ENCODE assay signal across 23 cellular contexts in genomic region chr11:91960770-91961169, GRCh38.
DNase-seq lines count a peak whose midpoint lies in the region; ATAC-seq, FAIRE-seq and TF ChIP-seq lines count a peak whose summit lies in the region.
"Had no signal": no experiment of that assay in that cellular context is flagged by ENCODE, and none has a peak within 500 bp of the region (broad histone marks: within the 10 kb centered on the region; RNA-seq: fewer than 3 reads in every experiment).

No MANE protein-coding gene starts in this region.

- H3K4me1 ChIP-seq in HEK293 (ENCODE audit: control insufficient read depth, insufficient read depth, low read length), result no peaks in the 10 kb centered on the region
- H3K4me1 ChIP-seq in K562 (replicated peaks in 1 of 2; ENCODE audit: control insufficient read depth in 2 of 2, insufficient read depth in 2 of 2, low read length in 2 of 2), result no peaks in the 10 kb centered on the region
- H3K4me1 ChIP-seq: BE2C, BLaER1, Caco-2 had no signal

- no peak for TF ChIP-seq POLR2A in K562 (conservative IDR thresholded peaks at IDR 0.05)

- intact Hi-C loops in K562 (cut with micrococcal nuclease), result no loop called here

- TF ChIP-seq EP300 in K562 (IDR thresholded peaks at IDR 0.05; ENCODE audit: low read length), result no peak

- 8% methylated on average over 3 of the region's 3 CpGs for WGBS in K562 (ENCODE audit: insufficient coverage, low coverage, missing lambda C conversion rate)

- DNase-seq in KBM-7 (peak; percentile 0), K562 (ENCODE audit: extremely low read depth in 1 of 4, low spot score in 3 of 4) (no peak), NCI-H2107 treated with DMSO at 0.1 percent for 48 hours (lab: John Stamatoyannopoulos, UW; ENCODE audit: unreplicated experiment) (no peak), COR-L47 (lab: John Stamatoyannopoulos, UW) (no peak)
- DNase-seq: 8988T; ACHN; BE2C; C1 segment of cervical spinal cord; Caco-2; Calu3; CD4-positive, alpha-beta memory T cell; CD4-positive, CD25-positive, alpha-beta regulatory T cell; CD8-positive, alpha-beta memory T cell; DMS79 treated with DMSO at 0.1 percent for 48 hours; GF-D8 had no signal

- no peaks in the 10 kb centered on the region for H4K20me1 ChIP-seq in K562 (replicated peaks; ENCODE audit: control insufficient read depth, insufficient read depth, low read length)
- H4K20me1 ChIP-seq: BLaER1 had no signal

- no peak overlapping the region for H3K27ac ChIP-seq in HEK293 (ENCODE audit: extremely low read depth, low read depth, low read length)
- H3K27ac ChIP-seq in K562 (ENCODE audit: extremely low read depth, low read depth, low read length), result no peak overlapping the region
- H3K27ac ChIP-seq: BLaER1 had no signal

- POLR2A ChIA-PET in HEK293 (lab: Yijun Ruan, JAX) (no interaction called here), K562 (lab: Yijun Ruan, JAX) (no interaction called here)

- no peak overlapping the region for H2AFZ ChIP-seq in K562 (ENCODE audit: low read depth, low read length)

- ATAC-seq in K562, result no peak
- no peak for ATAC-seq in HG03469 (IDR thresholded peaks at IDR 0.05; ENCODE audit: unreplicated experiment)

- no peak overlapping the region for H3K4me3 ChIP-seq in HEK293 (ENCODE audit: low read depth, low read length)
- H3K4me3 ChIP-seq in K562, result no peak overlapping the region
- H3K4me3 ChIP-seq: BLaER1 had no signal

- H3K9ac ChIP-seq in K562 (ENCODE audit: insufficient read depth in 1 of 2, low read depth in 2 of 2, low read length in 2 of 2), result no peak overlapping the region
- H3K9ac ChIP-seq: BLaER1 had no signal

- H3K9me1 ChIP-seq in K562 (ENCODE audit: control insufficient read depth, insufficient read depth, low read length), result no peaks in the 10 kb centered on the region

- H3K79me2 ChIP-seq in K562 (ENCODE audit: control insufficient read depth, insufficient read depth, low read length), result no peaks in the 10 kb centered on the region

- no peak overlapping the region for H3K4me2 ChIP-seq in K562 (ENCODE audit: insufficient read depth, low read length)
- H3K4me2 ChIP-seq: BLaER1 had no signal

- in situ Hi-C loops in KBM-7 (cut with MboI; ENCODE audit: low pct_unique_long_range_greater_than_20kb, low sequenced_read_pairs) (no loop called here), K562 (cut with MboI) (no loop called here)

- CTCF ChIA-PET in HEK293 (lab: Yijun Ruan, JAX), result no interaction called here
- CTCF ChIA-PET in K562 (lab: Yijun Ruan, JAX; ENCODE audit: low intra/inter-chr PET ratio), result no interaction called here

- H3K36me3 ChIP-seq in HEK293 (ENCODE audit: control insufficient read depth in 2 of 2, insufficient read depth in 1 of 2, low read length in 2 of 2), result no peaks in the 10 kb centered on the region
- H3K36me3 ChIP-seq in K562 (ENCODE audit: control insufficient read depth, insufficient read depth, low read length), result no peaks in the 10 kb centered on the region
- H3K36me3 ChIP-seq: BE2C, BLaER1 had no signal

- BruUV-seq in K562 (replicated peaks; lab: Mats Ljungman, UMichigan), result no TSS peak

- FAIRE-seq in K562 (lab: Jason Lieb, UNC), result no peak
- FAIRE-seq: A204.1, D721Med, G401.6, GM12891, GM19239 had no signal

- TF ChIP-seq CTCF in HEK293 (tag by site-specific recombination; IDR thresholded peaks at IDR 0.05) (no peak), K562 (IDR thresholded peaks at IDR 0.05 in 2 of 3, conservative IDR thresholded peaks at IDR 0.05 in 1 of 3; ENCODE audit: insufficient read depth in 2 of 3, low read depth in 1 of 3, low read length in 3 of 3) (no peak)

- no peaks in the 10 kb centered on the region for H3K27me3 ChIP-seq in K562 (ENCODE audit: control insufficient read depth in 2 of 2, insufficient read depth in 2 of 2, low read length in 2 of 2)
- H3K27me3 ChIP-seq: BE2C, BLaER1 had no signal

- TF ChIP-seq RAD21 in K562 (CRISPR knock-in tag; conservative IDR thresholded peaks at IDR 0.05 in 1 of 2, IDR thresholded peaks at IDR 0.05 in 1 of 2), result no peak

- H3K9me3 ChIP-seq in HEK293 (ENCODE audit: control insufficient read depth, insufficient read depth, low read depth, low read length) (no peaks in the 10 kb centered on the region), K562 (replicated peaks; ENCODE audit: control insufficient read depth, insufficient read depth, low read depth, low read length) (peaks cover 2% of the 10 kb centered on the region)
- H3K9me3 ChIP-seq: BE2C had no signal

TF ChIP-seq in HEK293, 187 proteins besides CTCF, POLR2A, EP300 and RAD21:
- no peak for TF ChIP-seq GLI2 (tag by site-specific recombination; IDR thresholded peaks at IDR 0.05; ENCODE audit: borderline replicate concordance, low read depth)
- TF ChIP-seq SETDB1 (IDR thresholded peaks at IDR 0.05; ENCODE audit: insufficient read length, low read length), result peak; percentile 62
TF ChIP-seq in HEK293: peak in this region for 1.

TF ChIP-seq in K562, 482 proteins besides CTCF, POLR2A, EP300 and RAD21 (continues in another document):
- TF ChIP-seq CBX5 (IDR thresholded peaks at IDR 0.05; ENCODE audit: borderline replicate concordance, low read depth), result peak; percentile 53; the same call in 1 of the 2 replicates
- peak in 1 of 2 experiments; percentile 66; a peak in 2 of 4 replicates for TF ChIP-seq TRIM24 (IDR thresholded peaks at IDR 0.05)
- no peak for TF ChIP-seq ZNF785 (CRISPR knock-in tag; IDR thresholded peaks at IDR 0.05)
- TF ChIP-seq ILK (tag; IDR thresholded peaks at IDR 0.05; ENCODE audit: borderline replicate concordance, low read depth), result no peak
- no peak for TF ChIP-seq NR2C2 (CRISPR knock-in tag; IDR thresholded peaks at IDR 0.05)
- TF ChIP-seq NR2C2 (tag; IDR thresholded peaks at IDR 0.05), result no peak
- no peak for TF ChIP-seq MEIS2 (IDR thresholded peaks at IDR 0.05; ENCODE audit: partially characterized antibody)
- no peak for TF ChIP-seq HDAC3 (IDR thresholded peaks at IDR 0.05; ENCODE audit: borderline replicate concordance, partially characterized antibody)
- TF ChIP-seq NFATC3 (IDR thresholded peaks at IDR 0.05), result no peak
- no peak for TF ChIP-seq LCOR (CRISPR knock-in tag; IDR thresholded peaks at IDR 0.05)
- TF ChIP-seq CBX3 (IDR thresholded peaks at IDR 0.05; ENCODE audit: borderline replicate concordance in 1 of 2, low read length in 2 of 2), result peak in 1 of 2 experiments; percentile 80; a peak in 2 of 3 replicates
- no peak for TF ChIP-seq HNRNPLL (IDR thresholded peaks at IDR 0.05; ENCODE audit: low read depth, low read length, poor library complexity, severe bottlenecking)
- TF ChIP-seq ELK3 (CRISPR knock-in tag; IDR thresholded peaks at IDR 0.05), result no peak
- no peak for TF ChIP-seq NCOA2 (IDR thresholded peaks at IDR 0.05; ENCODE audit: partially characterized antibody in 2 of 2)
- 0 out of 2 replicates have a peak, but pooled peaks have one; percentile 42 for TF ChIP-seq HLTF (IDR thresholded peaks at IDR 0.05)
- TF ChIP-seq ARID3A (IDR thresholded peaks at IDR 0.05; ENCODE audit: borderline replicate concordance, low read depth, low read length), result no peak
- TF ChIP-seq NR2C1 (IDR thresholded peaks at IDR 0.05), result no peak
- no peak for TF ChIP-seq NR2C1 (tag; IDR thresholded peaks at IDR 0.05)
- TF ChIP-seq ZEB2 (IDR thresholded peaks at IDR 0.05), result 0 out of 2 replicates have a peak, but pooled peaks have one; percentile 20
- no peak for TF ChIP-seq HMG20B (CRISPR knock-in tag; IDR thresholded peaks at IDR 0.05)
- TF ChIP-seq TFAM (CRISPR knock-in tag; conservative IDR thresholded peaks at IDR 0.05), result no peak
- TF ChIP-seq TAF15 (IDR thresholded peaks at IDR 0.05; ENCODE audit: low read depth, low read length), result no peak
- peak; percentile 47 for TF ChIP-seq ZNF280A (IDR thresholded peaks at IDR 0.05; ENCODE audit: low read depth, partially characterized antibody)
- TF ChIP-seq KDM2B (CRISPR knock-in tag; IDR thresholded peaks at IDR 0.05), result no peak
- TF ChIP-seq TCF7 (IDR thresholded peaks at IDR 0.05; ENCODE audit: borderline replicate concordance), result no peak

Comparison
In these comparisons a context has a peak if more than half of its experiments do, and no peak if none do; other contexts are left out.
1. Of the 44 proteins assayed by ChIP-seq in both K562 and HEK293: peak only in K562: TRIM28 and ZEB2; only in HEK293: SETDB1; in both: none; in neither: 41.